In genomic region chr3:100265016-100265415, GRCh38 we compare ENCODE assay signal across 16 cellular contexts. TPM values are rescaled to one million over a fixed set of nuclear protein-coding genes. Genes with fewer than 3 reads are reported as not detected.
DNase-seq lines count a peak whose midpoint lies in the region; ATAC-seq and TF ChIP-seq lines count a peak whose summit lies in the region.
"Had no signal": no experiment of that assay in that cellular context is flagged by ENCODE, and none has a peak within 500 bp of the region (broad histone marks: within the 10 kb centered on the region; RNA-seq: fewer than 3 reads in every experiment).

No MANE protein-coding gene starts in this region.

- WGBS in IMR-90 (ENCODE audit: extremely low coverage in 2 of 2, insufficient read length in 1 of 2), 2 experiments, result no CpG with 5 or more reads among the region's 1 CpG

- no peaks in the 10 kb centered on the region for H3K9me3 Mint-ChIP-seq in T-cell
- H3K9me3 Mint-ChIP-seq: activated T-helper 1 cell treated with anti-CD3 and anti-CD28 coated beads, Interleukin-12 subunit alpha, Interleukin-12 subunit beta, Interleukin-2, Interleukin-4 antibody, amounts not matched to agents 30 ng/mL and 10 ng/mL and 1 ng/mL, durations not matched to agents 14 hours and 24 hours and 36 hours; neural progenitor cell had no signal

- no peak overlapping the region for H3K27ac ChIP-seq in IMR-90 (ENCODE audit: insufficient read depth, low read length)
- H3K27ac ChIP-seq: cardiac muscle cell, left ventricle myocardium inferior, neural progenitor cell, thoracic aorta had no signal

- no peak overlapping the region for H3K18ac ChIP-seq in IMR-90 (ENCODE audit: low read depth, low read length)

- H3K4me3 ChIP-seq in IMR-90 (ENCODE audit: insufficient read depth, low read depth, low read length), result no peak overlapping the region
- H3K4me3 ChIP-seq in skeletal muscle satellite cell (ENCODE audit: low read length), result no peak overlapping the region
- H3K4me3 ChIP-seq: cardiac muscle cell, left ventricle myocardium inferior, mucosa of descending colon, neural progenitor cell, thoracic aorta had no signal

- peaks cover 0 to 41% of the 10 kb centered on the region in 2 experiments; a peak in 3 of 4 replicates for H3K79me1 ChIP-seq in IMR-90 (ENCODE audit: low read depth in 1 of 2, low read length in 2 of 2)

- H3K4me3 Mint-ChIP-seq in T-cell, result no peak overlapping the region
- H3K4me3 Mint-ChIP-seq: neural progenitor cell had no signal

- no peak for DNase-seq in IMR-90
- DNase-seq in NCI-H748 treated with DMSO at 0.1 percent for 48 hours (lab: John Stamatoyannopoulos, UW), result peak; percentile 30
- peak; percentile 32 for DNase-seq in dedifferentiated amniotic fluid mesenchymal stem cell (ENCODE audit: extremely low spot score)
- DNase-seq in DMS153 treated with DMSO at 0.1 percent for 48 hours (lab: John Stamatoyannopoulos, UW; ENCODE audit: unreplicated experiment), result no peak
- no peak for DNase-seq in T-cell
- DNase-seq: activated CD4-positive, CD25-positive, alpha-beta regulatory T cell treated with anti-CD3 and anti-CD28 coated beads, Interleukin-2, amount 50 U/mL, for 72 hours; left ventricle myocardium inferior; mucosa of descending colon; NCI-H1105 treated with DMSO at 0.1 percent for 48 hours; SK-N-SH had no signal

- H3K27me3 Mint-ChIP-seq in T-cell, result no peaks in the 10 kb centered on the region

- no peak for TF ChIP-seq RAD21 in IMR-90 (IDR thresholded peaks at IDR 0.05; ENCODE audit: low read length)

- H3K36me3 ChIP-seq in IMR-90 (ENCODE audit: control insufficient read depth, insufficient read depth, low read length) (no peaks in the 10 kb centered on the region), skeletal muscle satellite cell (ENCODE audit: insufficient read depth, low read length) (no peaks in the 10 kb centered on the region)
- H3K36me3 ChIP-seq: cardiac muscle cell, left ventricle myocardium inferior, neural progenitor cell, thoracic aorta had no signal

- H4K8ac ChIP-seq in IMR-90 (ENCODE audit: low read depth in 2 of 2, low read length in 2 of 2), result no peak overlapping the region

- H3K56ac ChIP-seq in IMR-90 (ENCODE audit: extremely low read depth, insufficient read depth, low read length), result no peak overlapping the region

- peak overlapping the region; percentile 48 for H2BK5ac ChIP-seq in IMR-90 (ENCODE audit: low read depth, low read length, poor library complexity, severe bottlenecking)

- H3K4me1 ChIP-seq in IMR-90 (ENCODE audit: control insufficient read depth, insufficient read depth, low read length) (peaks cover 9% of the 10 kb centered on the region), skeletal muscle satellite cell (ENCODE audit: control insufficient read depth, insufficient read depth, low read length) (peaks cover 60% of the 10 kb centered on the region)

- H3K4me1 Mint-ChIP-seq in T-cell, result peaks cover 58 to 73% (median 68%) of the 10 kb centered on the region in 3 donors

- in situ Hi-C loops in IMR-90 (cut with MboI; ENCODE audit: low sequenced_read_pairs), result no loop called here

- no peak overlapping the region for H4K5ac ChIP-seq in IMR-90 (ENCODE audit: low read depth, low read length)

- H2AFZ ChIP-seq in IMR-90 (replicated peaks; ENCODE audit: low read length, poor library complexity), result no peak overlapping the region
- H2AFZ ChIP-seq: neural progenitor cell had no signal

- H2AK5ac ChIP-seq in IMR-90 (ENCODE audit: low read depth, low read length), result no peak overlapping the region

- CTCF ChIA-PET in IMR-90 (lab: Yijun Ruan, JAX), result no interaction called here
- CTCF ChIA-PET in T-cell (lab: Charles Lee), result interaction anchor here (0.5 to 1.0 kb wide), 2 partner anchors 196 to 1321 kb away, joined by 3 to 4 read pairs; no protein-coding TSS in a partner anchor

- H3K4ac ChIP-seq in IMR-90 (ENCODE audit: low read depth, low read length), result no peak overlapping the region

- no peak overlapping the region for H3K14ac ChIP-seq in IMR-90 (replicated peaks; ENCODE audit: low read depth, low read length)

- no peak for TF ChIP-seq CTCF in IMR-90 (conservative IDR thresholded peaks at IDR 0.05; ENCODE audit: low read depth, low read length)

- H3K36me3 Mint-ChIP-seq in T-cell, result no peaks in the 10 kb centered on the region
- H3K36me3 Mint-ChIP-seq: neural progenitor cell had no signal

- H3K23ac ChIP-seq in IMR-90 (ENCODE audit: low read depth, low read length), result no peak overlapping the region

- H4K91ac ChIP-seq in IMR-90 (ENCODE audit: insufficient read depth, low read depth, low read length), result no peak overlapping the region

- POLR2A ChIA-PET in IMR-90 (lab: Charles Lee; ENCODE audit: unreplicated experiment), result no interaction called here
- POLR2A ChIA-PET in T-cell (lab: Charles Lee), result interaction anchor here in 1 of 2 donors (0.6 kb wide), 1 partner anchor 32 kb away, joined by 5 read pairs; no protein-coding TSS in a partner anchor

- ATAC-seq in IMR-90 (ENCODE audit: low read depth) (no peak), GM18519 (IDR thresholded peaks at IDR 0.05; ENCODE audit: low FRiP score, unreplicated experiment) (no peak), T-cell (replicated peaks in 1 of 4) (no peak)
- ATAC-seq: mucosa of descending colon had no signal

- dilution Hi-C loops in IMR-90 (cut with HindIII; ENCODE audit: low sequenced_read_pairs, unreplicated experiment), result no loop called here

- no peak overlapping the region for H2BK15ac ChIP-seq in IMR-90 (ENCODE audit: low read depth, low read length)

- BruUV-seq in IMR-90 (replicated peaks; lab: Mats Ljungman, UMichigan), result no TSS peak

- peaks cover 24% of the 10 kb centered on the region; the same call in 1 of the 2 replicates for H4K20me1 ChIP-seq in IMR-90 (ENCODE audit: insufficient read depth, low read length)

- H3K9me3 ChIP-seq in IMR-90 (ENCODE audit: control insufficient read depth, insufficient read depth, low read length) (no peaks in the 10 kb centered on the region), skeletal muscle satellite cell (replicated peaks; ENCODE audit: low read length) (no peaks in the 10 kb centered on the region)
- H3K9me3 ChIP-seq: left ventricle myocardium inferior, mucosa of descending colon, SK-N-SH, thoracic aorta had no signal

- H2BK20ac ChIP-seq in IMR-90 (ENCODE audit: low read depth, low read length), result no peak overlapping the region

- no peak overlapping the region for H3K27ac Mint-ChIP-seq in T-cell
- H3K27ac Mint-ChIP-seq: activated T-helper 1 cell treated with anti-CD3 and anti-CD28 coated beads, Interleukin-12 subunit alpha, Interleukin-12 subunit beta, Interleukin-2, Interleukin-4 antibody, amounts not matched to agents 30 ng/mL and 10 ng/mL and 1 ng/mL, durations not matched to agents 14 hours and 24 hours and 36 hours; neural progenitor cell had no signal

- no peak overlapping the region for H2BK120ac ChIP-seq in IMR-90 (ENCODE audit: low read depth, low read length)

- no peak overlapping the region for H2AK9ac ChIP-seq in IMR-90 (replicated peaks; ENCODE audit: low read depth, low read length, poor library complexity)

- no peaks in the 10 kb centered on the region for H3K27me3 ChIP-seq in IMR-90 (ENCODE audit: control insufficient read depth, insufficient read depth, low read length)
- no peaks in the 10 kb centered on the region for H3K27me3 ChIP-seq in skeletal muscle satellite cell (ENCODE audit: control insufficient read depth, insufficient read depth, low read length)
- H3K27me3 ChIP-seq: cardiac muscle cell, neural progenitor cell had no signal

- H3K4me2 ChIP-seq in IMR-90 (ENCODE audit: low read depth, low read length) (no peak overlapping the region), skeletal muscle satellite cell (ENCODE audit: low read length) (peak overlapping the region; percentile 55)
- H3K4me2 ChIP-seq: neural progenitor cell had no signal

- peaks cover 4% of the 10 kb centered on the region for H3K9me1 ChIP-seq in IMR-90 (ENCODE audit: insufficient read depth, low read length)

- H3K9ac ChIP-seq in IMR-90 (ENCODE audit: low read depth, low read length) (no peak overlapping the region), skeletal muscle satellite cell (ENCODE audit: low read depth, low read length) (no peak overlapping the region)
- H3K9ac ChIP-seq: neural progenitor cell, SK-N-SH had no signal

- intact Hi-C loops in IMR-90 (cut with micrococcal nuclease), result no loop called here

- no peak for TF ChIP-seq POLR2A in IMR-90 (IDR thresholded peaks at IDR 0.05; ENCODE audit: low read depth, low read length)

TF ChIP-seq in IMR-90, 13 proteins besides CTCF, POLR2A, EP300 and RAD21 (continues in another document):
- TF ChIP-seq NFE2L2 (IDR thresholded peaks at IDR 0.05; ENCODE audit: low read depth, low read length) (no peak), MAZ (IDR thresholded peaks at IDR 0.05; ENCODE audit: borderline replicate concordance, low read depth, low read length) (no peak), RFX5 (IDR thresholded peaks at IDR 0.05; ENCODE audit: low read depth, low read length) (no peak), CHD1 (IDR thresholded peaks at IDR 0.05; ENCODE audit: low read depth, low read length) (no peak), FOS (IDR thresholded peaks at IDR 0.05; ENCODE audit: low read depth, low read length) (no peak), USF2 (IDR thresholded peaks at IDR 0.05; ENCODE audit: low read depth, low read length) (no peak), SMC3 (IDR thresholded peaks at IDR 0.05; ENCODE audit: low read depth, low read length) (no peak), RCOR1 (IDR thresholded peaks at IDR 0.05; ENCODE audit: insufficient replicate concordance, low read length) (no peak), MXI1 (IDR thresholded peaks at IDR 0.05; ENCODE audit: borderline replicate concordance, low read depth, low read length) (no peak)

RNA-seq across cellular contexts. Expression of gene TBC1D23, which starts 4.2 kb away (rescaled TPM):
- total RNA-seq in IMR-90 (2012; rRNA removed) (67.0 and 123 TPM in 2 replicates), T-cell (10 to 100 TPM; 26.4 to 33.4 (median 31.9) TPM)
- polyA plus RNA-seq in IMR-90 (2012; rRNA removed), result 16.3 and 21.2 TPM in 2 replicates
- polyA plus RNA-seq in IMR-90 (2012; cell fraction: cytosol; rRNA removed), result 3.2 and 4.0 TPM in 2 replicates
- polyA plus RNA-seq in IMR-90 (2012; cell fraction: nucleus; rRNA removed; ENCODE audit: low replicate concordance), result 3.0 and 24.5 TPM in 2 replicates
- 55.0 and 55.3 TPM in 2 replicates for total RNA-seq in skeletal muscle satellite cell (2012; rRNA removed)

Comparison
In these comparisons a context has a peak if more than half of its experiments do, and no peak if none do; other contexts are left out.
1. DNase-seq: peak in NCI-H748 treated with DMSO at 0.1 percent for 48 hours (single experiment) and dedifferentiated amniotic fluid mesenchymal stem cell (single experiment); none in IMR-90 (single experiment), DMS153 treated with DMSO at 0.1 percent for 48 hours (single experiment) and T-cell (0 of 34).